In genomic region chrX:40945366-40945713, GRCh38 we compare ENCODE assay signal across 8 cellular contexts.
DNase-seq lines count a peak whose midpoint lies in the region; ATAC-seq, FAIRE-seq and TF ChIP-seq lines count a peak whose summit lies in the region.

No MANE protein-coding gene starts in this region.

- no peaks in the 10 kb centered on the region for H3K9me3 ChIP-seq in HepG2 (ENCODE audit: low read length)

- no peak for TF ChIP-seq RAD21 in HepG2 (CRISPR knock-in tag; IDR thresholded peaks at IDR 0.05)

- no peak for TF ChIP-seq EP300 in HepG2 (IDR thresholded peaks at IDR 0.05; ENCODE audit: low read depth in 2 of 2, low read length in 2 of 2)
- no peak for TF ChIP-seq EP300 in HepG2 (CRISPR knock-in tag; IDR thresholded peaks at IDR 0.05; ENCODE audit: borderline replicate concordance)

- no peaks in the 10 kb centered on the region for H4K20me1 ChIP-seq in HepG2 (ENCODE audit: insufficient read depth, low read length)

- peaks cover 8% of the 10 kb centered on the region; the same call in 1 of the 2 replicates for H3K4me1 ChIP-seq in HepG2 (ENCODE audit: insufficient read depth, low read length)

- no peak overlapping the region for H2AFZ ChIP-seq in HepG2 (ENCODE audit: low read length)

- CTCF ChIA-PET in HepG2 (lab: Yijun Ruan, JAX; ENCODE audit: low intra/inter-chr PET ratio, low total read pairs) = no interaction called here

- TF ChIP-seq POLR2A in HepG2 (IDR thresholded peaks at IDR 0.05; ENCODE audit: insufficient read depth in 1 of 2, low read depth in 2 of 2, low read length in 2 of 2) = no peak

- 2% methylated on average over 5 of the region's 5 CpGs for WGBS in HepG2 (ENCODE audit: low lambda C conversion rate)

- no peaks in the 10 kb centered on the region for H3K79me2 ChIP-seq in HepG2 (ENCODE audit: insufficient read depth, low read length)

- intact Hi-C loops in HepG2 (cut with micrococcal nuclease; ENCODE audit: unreplicated experiment) = no loop called here

- no peaks in the 10 kb centered on the region for H3K27me3 ChIP-seq in HepG2 (ENCODE audit: control insufficient read depth in 1 of 2, insufficient read depth in 2 of 2, low read length in 2 of 2)

- H3K36me3 ChIP-seq in HepG2 (replicated peaks in 1 of 2; ENCODE audit: control insufficient read depth in 1 of 2, insufficient read depth in 2 of 2, low read length in 2 of 2) = no peaks in the 10 kb centered on the region

- in situ Hi-C loops in HepG2 (cut with HindIII; ENCODE audit: extremely low pct_ligation_motif_present, low pct_unique_long_range_greater_than_20kb) = no loop called here

- peak overlapping the region; percentile 23; the same call in 1 of the 2 replicates for H3K4me2 ChIP-seq in HepG2 (ENCODE audit: low read depth, low read length)

- peak; percentile 43 for FAIRE-seq in HepG2 (lab: Jason Lieb, UNC)

- DNase-seq in DMS53 treated with DMSO at 0.1 percent for 48 hours (lab: John Stamatoyannopoulos, UW; ENCODE audit: unreplicated experiment) (peak; percentile 18), amniotic stem cell (lab: John Stamatoyannopoulos, UW) (peak; percentile 7), HepG2 (ENCODE audit: low spot score) (no peak), SKM-1 treated with dmso at 0.1 percent for 144 hours (lab: John Stamatoyannopoulos, UW; ENCODE audit: unreplicated experiment) (no peak)
- no peak for DNase-seq in stimulated activated CD4-positive, alpha-beta T cell treated with anti-CD3 and anti-CD28 coated beads, Interleukin-4, amount 100 ng/mL, for 24 hours

- no peak overlapping the region for H3K4me3 ChIP-seq in HepG2 (replicated peaks in 1 of 3; ENCODE audit: insufficient read depth in 1 of 3, low read depth in 2 of 3, low read length in 3 of 3)

- no peak for TF ChIP-seq CTCF in HepG2 (CRISPR knock-in tag; IDR thresholded peaks at IDR 0.05)

- no peak overlapping the region for H3K9ac ChIP-seq in HepG2 (ENCODE audit: insufficient read depth, low read depth, low read length)

- POLR2A ChIA-PET in HepG2 (lab: Yijun Ruan, JAX) = no interaction called here

- no TSS peak for BruUV-seq in HepG2 (replicated peaks; lab: Mats Ljungman, UMichigan)

- ATAC-seq in HG03378 (IDR thresholded peaks at IDR 0.05; ENCODE audit: unreplicated experiment) (peak; percentile 79), HepG2 (no peak), GM19397 (IDR thresholded peaks at IDR 0.05; ENCODE audit: unreplicated experiment) (no peak), HG03457 (IDR thresholded peaks at IDR 0.05; ENCODE audit: unreplicated experiment) (no peak)

- H3K27ac ChIP-seq in HepG2 (ENCODE audit: extremely low read length, insufficient read depth, low read length) = no peak overlapping the region

TF ChIP-seq in HepG2, 621 proteins besides CTCF, POLR2A, EP300 and RAD21:
- TF ChIP-seq ZNF484 (CRISPR knock-in tag; IDR thresholded peaks at IDR 0.05; ENCODE audit: borderline replicate concordance, low read depth) (no peak), FOSL2 (CRISPR knock-in tag; IDR thresholded peaks at IDR 0.05) (peak; percentile 82), SOX13 (IDR thresholded peaks at IDR 0.05) (no peak), SOX13 (CRISPR knock-in tag; conservative IDR thresholded peaks at IDR 0.05 in 1 of 2, IDR thresholded peaks at IDR 0.05 in 1 of 2) (no peak), SIN3A (IDR thresholded peaks at IDR 0.05; ENCODE audit: borderline replicate concordance, low read depth, low read length) (no peak)

Comparison
In these comparisons a context has a peak if more than half of its experiments do, and no peak if none do; other contexts are left out.
1. DNase-seq: peak in DMS53 treated with DMSO at 0.1 percent for 48 hours (single experiment) and amniotic stem cell (single experiment); none in HepG2 (single experiment), stimulated activated CD4-positive, alpha-beta T cell treated with anti-CD3 and anti-CD28 coated beads, Interleukin-4, amount 100 ng/mL, for 24 hours (single experiment) and SKM-1 treated with dmso at 0.1 percent for 144 hours (single experiment).